Comparison of ENCODE assay signal across 8 cellular contexts in the genomic region with DNA sequence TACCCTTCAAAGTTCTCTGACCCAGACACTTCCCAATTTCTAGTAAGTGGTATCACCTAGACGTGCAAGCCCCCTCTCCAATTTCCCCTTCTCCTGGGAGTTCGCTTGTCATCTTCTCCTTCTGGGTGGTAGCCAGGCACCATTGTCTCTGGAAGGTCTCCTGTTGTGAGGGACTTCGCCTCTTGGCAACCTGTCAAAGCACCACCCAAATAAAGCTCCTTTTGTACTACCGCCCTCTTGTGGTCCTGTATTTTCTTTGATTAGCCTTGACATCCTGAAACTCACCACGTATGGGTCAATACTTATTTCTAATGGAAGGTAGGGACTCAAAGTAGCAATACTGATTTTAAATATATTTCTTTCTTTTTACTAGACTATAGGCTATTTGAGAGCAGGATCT. TPM values are rescaled to one million over a fixed set of nuclear protein-coding genes. Genes with fewer than 3 reads are reported as not detected.
DNase-seq lines count a peak whose midpoint lies in the region; ATAC-seq and TF ChIP-seq lines count a peak whose summit lies in the region.

No MANE protein-coding gene starts in this region.

- no peaks in the 10 kb centered on the region for H3K36me3 ChIP-seq in aorta (ENCODE audit: control insufficient read depth in 1 of 2, insufficient read depth in 2 of 2, low read length in 1 of 2)

- H3K9me3 Mint-ChIP-seq in natural killer cell = no peaks in the 10 kb centered on the region

- 55% methylated on average over 5 of the region's 5 CpGs for WGBS in aorta, 2 donors

- no peak overlapping the region for H3K4me3 Mint-ChIP-seq in natural killer cell

- ATAC-seq in activated CD4-positive, CD25-positive, alpha-beta regulatory T cell treated with anti-CD3 and anti-CD28 coated beads, Interleukin-2, amount 50 U/mL, for 24 hours = peak; percentile 28 to 38
- ATAC-seq in GM19397 (IDR thresholded peaks at IDR 0.05; ENCODE audit: unreplicated experiment) (peak; percentile 62), HG03442 (IDR thresholded peaks at IDR 0.05; ENCODE audit: unreplicated experiment) (peak; percentile 57), natural killer cell (no peak), aorta (ENCODE audit: low FRiP score) (no peak)

- no peaks in the 10 kb centered on the region for H3K9me3 ChIP-seq in aorta (ENCODE audit: control insufficient read depth, low read length)

- H3K27me3 ChIP-seq in aorta (ENCODE audit: control insufficient read depth in 1 of 2, insufficient read depth in 2 of 2, low read length in 1 of 2) = peaks cover 0 to 2% of the 10 kb centered on the region in 2 donors

- H3K36me3 Mint-ChIP-seq in natural killer cell = no peaks in the 10 kb centered on the region

- no peak overlapping the region for H3K27ac ChIP-seq in aorta (ENCODE audit: low read depth in 1 of 2, low read length in 2 of 2)

- H3K4me3 ChIP-seq in cardiac fibroblast (replicated peaks in 1 of 2; ENCODE audit: low read depth in 2 of 2, low read length in 2 of 2) (no peak overlapping the region), aorta (ENCODE audit: low read length in 2 of 2) (no peak overlapping the region)

- no peaks in the 10 kb centered on the region for H3K4me1 Mint-ChIP-seq in natural killer cell

- H3K4me1 ChIP-seq in aorta (ENCODE audit: control insufficient read depth in 1 of 2, insufficient read depth in 2 of 2, low read length in 2 of 2) = no peaks in the 10 kb centered on the region

- H3K27ac Mint-ChIP-seq in natural killer cell = no peak overlapping the region

- peaks cover 3 to 29% of the 10 kb centered on the region in 2 donors for H3K27me3 Mint-ChIP-seq in natural killer cell (ENCODE audit: low read depth in 2 of 2)

- intact Hi-C loops in natural killer cell (cut with micrococcal nuclease) (loop anchor here (2.0 to 5.0 kb wide), 2 partner anchors 94 to 272 kb away; no protein-coding TSS in a partner anchor), aorta (cut with DNase I) (no loop called here)

- no peak for DNase-seq in activated CD4-positive, CD25-positive, alpha-beta regulatory T cell treated with anti-CD3 and anti-CD28 coated beads, Interleukin-2, amount 50 U/mL, for 72 hours
- DNase-seq in NCI-H82 treated with DMSO at 0.1 percent for 48 hours (lab: John Stamatoyannopoulos, UW; ENCODE audit: unreplicated experiment) (peak; percentile 80), cardiac fibroblast (ENCODE audit: low read depth in 2 of 2) (peak; percentile 57 to 65), natural killer cell (no peak), aorta (no peak)

- TF ChIP-seq CTCF in cardiac fibroblast (IDR thresholded peaks at IDR 0.05; ENCODE audit: low read depth, low read length) (peak; percentile 55), natural killer cell (IDR thresholded peaks at IDR 0.05) (peak; percentile 14)

RNA-seq across cellular contexts. Expression of a gene that starts 8.2 kb away (rescaled TPM):
- total RNA-seq in natural killer cell (not detected), aorta (1 to 10 TPM in 1 of 2 donors, under 1 TPM in 1; 0.97 to 1.5 TPM)
- polyA plus RNA-seq in aorta = not detected

RNA-seq across cellular contexts. Expression of a gene that starts 59.1 kb away (rescaled TPM):
- 1 to 10 TPM; 2.2 to 8.1 (median 6.1) TPM for total RNA-seq in natural killer cell
- total RNA-seq in aorta = 1 to 10 TPM; 5.0 to 7.7 TPM
- polyA plus RNA-seq in aorta = 1 to 10 TPM; 1.0 to 2.6 TPM

Comparison
In these comparisons a context has a peak if more than half of its experiments do, and no peak if none do; other contexts are left out.
1. ATAC-seq: peak in activated CD4-positive, CD25-positive, alpha-beta regulatory T cell treated with anti-CD3 and anti-CD28 coated beads, Interleukin-2, amount 50 U/mL, for 24 hours (2 of 2), GM19397 (single experiment) and HG03442 (single experiment); none in natural killer cell (0 of 3) and aorta (single experiment).
2. DNase-seq: peak in NCI-H82 treated with DMSO at 0.1 percent for 48 hours (single experiment) and cardiac fibroblast (2 of 2); none in activated CD4-positive, CD25-positive, alpha-beta regulatory T cell treated with anti-CD3 and anti-CD28 coated beads, Interleukin-2, amount 50 U/mL, for 72 hours (single experiment), natural killer cell (single experiment) and aorta (0 of 2).